26 cellular contexts compared by ENCODE assay signal in the genomic region with DNA sequence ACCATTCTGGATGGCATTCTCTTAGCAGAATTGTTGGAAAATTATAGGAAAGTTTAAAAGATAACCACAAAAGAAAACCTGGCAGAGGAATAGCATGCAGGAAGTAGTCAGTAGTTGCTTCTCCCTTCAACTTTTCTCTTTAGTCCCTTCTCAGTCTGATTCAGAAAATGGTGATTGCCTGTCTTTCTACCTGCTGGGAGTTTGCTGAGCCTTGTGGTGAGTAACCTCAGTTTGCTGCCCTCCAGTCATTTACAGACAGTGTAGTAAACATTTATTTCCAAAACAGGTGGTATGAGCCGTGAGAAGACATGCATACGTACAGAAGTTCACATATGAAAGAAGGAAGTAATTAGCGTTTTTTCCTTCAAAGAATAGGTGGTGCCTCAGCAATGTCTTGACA.
DNase-seq lines count a peak whose midpoint lies in the region; ATAC-seq and TF ChIP-seq lines count a peak whose summit lies in the region.
"Had no signal": no experiment of that assay in that cellular context is flagged by ENCODE, and none has a peak within 500 bp of the region (broad histone marks: within the 10 kb centered on the region; RNA-seq: fewer than 3 reads in every experiment).

No MANE protein-coding gene starts in this region.

- in situ Hi-C loops in mammary epithelial cell (cut with MboI; ENCODE audit: low sequenced_read_pairs in 2 of 2): loop anchor here (5.0 to 10.0 kb wide), 3 partner anchors 156 to 199 kb away; no protein-coding TSS in a partner anchor

- CTCF ChIA-PET in mammary epithelial cell (lab: Charles Lee; ENCODE audit: low non-redundant PET): no interaction called here
- CTCF ChIA-PET in GM10248 (lab: Yijun Ruan, JAX): interaction anchor here (1.5 kb wide), 1 partner anchor 150 kb away, joined by 3 read pairs; no protein-coding TSS in a partner anchor

- H2AFZ ChIP-seq in mammary epithelial cell (ENCODE audit: low read depth, low read length): no peak overlapping the region

- H3K4me1 ChIP-seq in mammary epithelial cell (ENCODE audit: insufficient read depth, low read length): no peaks in the 10 kb centered on the region
- H3K4me1 ChIP-seq in breast epithelium: no peaks in the 10 kb centered on the region
- no peaks in the 10 kb centered on the region for H3K4me1 ChIP-seq in mucosa of descending colon (ENCODE audit: low read depth)
- H3K4me1 ChIP-seq: BE2C had no signal

- H3K36me3 ChIP-seq in mammary epithelial cell (ENCODE audit: insufficient read depth, low read length) (no peaks in the 10 kb centered on the region), breast epithelium (no peaks in the 10 kb centered on the region), mucosa of descending colon (ENCODE audit: low read depth) (no peaks in the 10 kb centered on the region)
- H3K36me3 ChIP-seq: BE2C had no signal

- peak; percentile 11 for DNase-seq in mammary epithelial cell
- no peak for DNase-seq in breast epithelium (ENCODE audit: low spot score in 2 of 2)
- peak; percentile 51 for DNase-seq in epithelial cell of esophagus (ENCODE audit: low read depth)
- DNase-seq in mucosa of descending colon: no peak
- no peak for DNase-seq in DMS 273 (lab: John Stamatoyannopoulos, UW; ENCODE audit: unreplicated experiment)
- no peak for DNase-seq in C1 segment of cervical spinal cord (lab: John Stamatoyannopoulos, UW)
- no peak for DNase-seq in GM10248 (ENCODE audit: extremely low spot score)
- DNase-seq: ACHN, BE2C, Calu3, DMS153, DND-41, H9, NCI-H1092 treated with DMSO at 0.1 percent for 48 hours, NCI-H1436, NCI-H187, NCI-H2081 treated with DMSO at 0.1 percent for 48 hours, NCI-H2171, NCI-H226, NCI-H510A, NCI-H69, OCI-M1, SK-N-SH had no signal

- H3K9me3 ChIP-seq in mammary epithelial cell (replicated peaks; ENCODE audit: insufficient read depth, low read length): no peaks in the 10 kb centered on the region
- H3K9me3 ChIP-seq in breast epithelium: no peaks in the 10 kb centered on the region
- no peaks in the 10 kb centered on the region for H3K9me3 ChIP-seq in mucosa of descending colon
- H3K9me3 ChIP-seq: BE2C, SK-N-SH had no signal

- TF ChIP-seq POLR2A in breast epithelium (IDR thresholded peaks at IDR 0.05): no peak

- WGBS in mammary epithelial cell (ENCODE audit: low coverage, missing lambda C conversion rate): 67% methylated on average over 3 of the region's 3 CpGs

- intact Hi-C loops in mammary epithelial cell (cut with micrococcal nuclease) (loop anchor here (5.0 to 10.0 kb wide), 4 partner anchors 66 to 726 kb away; no protein-coding TSS in a partner anchor), breast epithelium (cut with DNase I; ENCODE audit: low total_unique reads) (no loop called here), mucosa of descending colon (cut with DNase I, micrococcal nuclease) (loop anchor here in 1 of 2 donors (5.0 kb wide), 1 partner anchor 149 kb away; no protein-coding TSS in a partner anchor)

- H4K20me1 ChIP-seq in mammary epithelial cell (ENCODE audit: insufficient read depth, low read length): no peaks in the 10 kb centered on the region

- no peaks in the 10 kb centered on the region for H3K79me2 ChIP-seq in mammary epithelial cell (ENCODE audit: insufficient read depth, low read length)

- H3K27ac ChIP-seq in mammary epithelial cell (ENCODE audit: insufficient read depth, low read depth, low read length) (no peak overlapping the region), breast epithelium (peak overlapping the region in 1 of 2 donors; percentile 22)
- H3K27ac ChIP-seq: 22Rv1, HL-60 had no signal

- POLR2A ChIA-PET in GM10248 (lab: Yijun Ruan, JAX): no interaction called here

- dilution Hi-C loops in mammary epithelial cell (cut with HindIII; ENCODE audit: low sequenced_read_pairs): no loop called here

- no peak overlapping the region for H3K9ac ChIP-seq in mammary epithelial cell (ENCODE audit: insufficient read depth, low read length)
- H3K9ac ChIP-seq: SK-N-SH had no signal

- ATAC-seq in mucosa of descending colon (peak; percentile 44), HG03196 (IDR thresholded peaks at IDR 0.05; ENCODE audit: unreplicated experiment) (no peak)

- no peak for TF ChIP-seq CTCF in mammary epithelial cell (conservative IDR thresholded peaks at IDR 0.05 in 1 of 2, IDR thresholded peaks at IDR 0.05 in 1 of 2; ENCODE audit: extremely low read depth in 1 of 2, insufficient read depth in 1 of 2, low read depth in 1 of 2, low read length in 2 of 2)
- TF ChIP-seq CTCF in breast epithelium (IDR thresholded peaks at IDR 0.05): no peak
- TF ChIP-seq CTCF in epithelial cell of esophagus (IDR thresholded peaks at IDR 0.05; ENCODE audit: insufficient read depth, low read depth, low read length, missing control alignments): no peak
- no peak for TF ChIP-seq CTCF in mucosa of descending colon (IDR thresholded peaks at IDR 0.05)
- TF ChIP-seq CTCF in GM10248 (IDR thresholded peaks at IDR 0.05; ENCODE audit: control extremely low read depth, extremely low read depth, low read depth, missing control alignments): no peak

- no TSS peak for BruUV-seq in mammary epithelial cell (replicated peaks; lab: Mats Ljungman, UMichigan)

- no peak overlapping the region for H3K4me3 ChIP-seq in mammary epithelial cell (replicated peaks in 1 of 3; ENCODE audit: insufficient read depth in 1 of 3, low read depth in 2 of 3, low read length in 3 of 3)
- H3K4me3 ChIP-seq in breast epithelium: no peak overlapping the region
- H3K4me3 ChIP-seq in epithelial cell of esophagus (ENCODE audit: low read length): no peak overlapping the region
- H3K4me3 ChIP-seq in mucosa of descending colon: no peak overlapping the region

- H3K27me3 ChIP-seq in mammary epithelial cell (ENCODE audit: insufficient read depth, low read length): no peaks in the 10 kb centered on the region
- H3K27me3 ChIP-seq in breast epithelium: no peaks in the 10 kb centered on the region
- H3K27me3 ChIP-seq: BE2C had no signal

- no peak overlapping the region for H3K4me2 ChIP-seq in mammary epithelial cell (ENCODE audit: insufficient read depth, low read depth, low read length)
- H3K4me2 ChIP-seq: SK-N-SH had no signal

Comparison
In these comparisons a context has a peak if more than half of its experiments do, and no peak if none do; other contexts are left out.
1. DNase-seq: peak in mammary epithelial cell (single experiment) and epithelial cell of esophagus (single experiment); none in breast epithelium (0 of 2), mucosa of descending colon (0 of 3), DMS 273 (single experiment), C1 segment of cervical spinal cord (0 of 14) and GM10248 (single experiment).